ENCODE assay signal across 23 cellular contexts in genomic region chr2:105432749-105433148, GRCh38. TPM values are rescaled to one million over a fixed set of nuclear protein-coding genes. Genes with fewer than 3 reads are reported as not detected.
DNase-seq lines count a peak whose midpoint lies in the region; ATAC-seq and TF ChIP-seq lines count a peak whose summit lies in the region.
"Had no signal": no experiment of that assay in that cellular context is flagged by ENCODE, and none has a peak within 500 bp of the region (broad histone marks: within the 10 kb centered on the region; RNA-seq: fewer than 3 reads in every experiment).

No MANE protein-coding gene starts in this region.

- intact Hi-C loops in left ventricle myocardium inferior (cut with micrococcal nuclease) (loop anchor here (10.0 kb wide), 1 partner anchor 62 kb away; no protein-coding TSS in a partner anchor), tibial artery (cut with DNase I; ENCODE audit: low total_unique reads) (no loop called here)

- TF ChIP-seq CTCF in cardiac fibroblast (IDR thresholded peaks at IDR 0.05; ENCODE audit: low read depth, low read length) (no peak), left ventricle myocardium inferior (IDR thresholded peaks at IDR 0.05; ENCODE audit: borderline replicate concordance) (no peak), tibial artery (IDR thresholded peaks at IDR 0.05) (no peak)

- H3K9me3 ChIP-seq in left ventricle myocardium inferior (replicated peaks), result no peaks in the 10 kb centered on the region
- H3K9me3 ChIP-seq in skeletal muscle tissue (ENCODE audit: control insufficient read depth in 3 of 3, low read length in 3 of 3), result no peaks in the 10 kb centered on the region
- no peaks in the 10 kb centered on the region for H3K9me3 ChIP-seq in tibial artery
- H3K9me3 ChIP-seq: BE2C, Caco-2, mucosa of descending colon, upper lobe of left lung had no signal

- H3K4me3 ChIP-seq in cardiac fibroblast (replicated peaks in 1 of 2; ENCODE audit: low read depth in 2 of 2, low read length in 2 of 2) (no peak overlapping the region), left ventricle myocardium inferior (peak overlapping the region; percentile 66), skeletal muscle tissue (ENCODE audit: low read length in 3 of 3) (peak overlapping the region in 1 of 3 donors; percentile 28), tibial artery (no peak overlapping the region)
- H3K4me3 ChIP-seq: mucosa of descending colon, upper lobe of left lung had no signal

- no peak for ATAC-seq in stimulated activated naive CD8-positive, alpha-beta T cell treated with anti-CD3 and anti-CD28 coated beads, Interleukin-15, Interleukin-2, amounts not matched to agents 100 U/mL and 50 U/mL, for 24 hours
- ATAC-seq: activated naive CD8-positive, alpha-beta T cell treated with anti-CD3 and anti-CD28 coated beads, Interleukin-2, amount 50 U/mL, for 24 hours; effector memory CD8-positive, alpha-beta T cell had no signal

- DNase-seq in DMS153 (lab: John Stamatoyannopoulos, UW) (peak; percentile 15), DMS153 treated with DMSO at 0.1 percent for 48 hours (lab: John Stamatoyannopoulos, UW; ENCODE audit: unreplicated experiment) (no peak), cardiac fibroblast (ENCODE audit: low read depth in 2 of 2) (peak; percentile 16 to 62), left ventricle myocardium inferior (no peak), tibial artery (no peak), dedifferentiated amniotic fluid mesenchymal stem cell (ENCODE audit: extremely low spot score) (no peak)
- no peak for DNase-seq in stimulated activated naive CD8-positive, alpha-beta T cell treated with anti-CD3 and anti-CD28 coated beads, Interleukin-15, Interleukin-2, amounts not matched to agents 100 U/mL and 50 U/mL, for 24 hours
- DNase-seq: activated CD4-positive, alpha-beta T cell treated with anti-CD3 and anti-CD28 coated beads for 48 hours; activated effector memory CD4-positive, alpha-beta T cell treated with Interleukin-2 at 50 U/mL for 16 hours; activated naive CD8-positive, alpha-beta T cell treated with anti-CD3 and anti-CD28 coated beads, Interleukin-2, amount 50 U/mL, for 24 hours; BE2C; Caco-2; effector memory CD8-positive, alpha-beta T cell; foreskin melanocyte; GOT3; KBM-7; mucosa of descending colon; MV-4-11; NCI-H524; stimulated activated naive CD4-positive, alpha-beta T cell; upper lobe of left lung had no signal

- peaks cover 57% of the 10 kb centered on the region for H3K4me1 ChIP-seq in left ventricle myocardium inferior
- H3K4me1 ChIP-seq in skeletal muscle tissue (ENCODE audit: control insufficient read depth in 3 of 3, insufficient read depth in 3 of 3, low read length in 3 of 3), result peaks cover 15 to 21% (median 19%) of the 10 kb centered on the region in 3 donors
- peaks cover 0 to 8% (median 1%) of the 10 kb centered on the region in 4 donors for H3K4me1 ChIP-seq in tibial artery
- H3K4me1 ChIP-seq: BE2C, Caco-2, upper lobe of left lung had no signal

- H3K36me3 ChIP-seq in left ventricle myocardium inferior, result peaks cover 16% of the 10 kb centered on the region
- no peaks in the 10 kb centered on the region for H3K36me3 ChIP-seq in skeletal muscle tissue (ENCODE audit: control insufficient read depth in 3 of 3, insufficient read depth in 3 of 3, low read length in 3 of 3)
- H3K36me3 ChIP-seq in tibial artery, result no peaks in the 10 kb centered on the region
- H3K36me3 ChIP-seq: BE2C, upper lobe of left lung had no signal

- H3K27me3 ChIP-seq in left ventricle myocardium inferior (ENCODE audit: low read depth) (no peaks in the 10 kb centered on the region), skeletal muscle tissue (ENCODE audit: control insufficient read depth in 3 of 3, insufficient read depth in 3 of 3, low read length in 3 of 3) (no peaks in the 10 kb centered on the region), tibial artery (no peaks in the 10 kb centered on the region)
- H3K27me3 ChIP-seq: BE2C, upper lobe of left lung had no signal

- H3K27ac ChIP-seq in left ventricle myocardium inferior (replicated peaks), result peak overlapping the region; percentile 94
- peak overlapping the region; percentile 76 for H3K27ac ChIP-seq in skeletal muscle tissue (ENCODE audit: low read depth, low read length)
- no peak overlapping the region for H3K27ac ChIP-seq in tibial artery
- H3K27ac ChIP-seq: 22Rv1 had no signal

- H3K9ac ChIP-seq in skeletal muscle tissue (ENCODE audit: low read depth in 1 of 3, low read length in 3 of 3), result peak overlapping the region in 1 of 3 donors; percentile 40

RNA-seq across cellular contexts. Expression of gene FHL2, which starts 33.9 kb away (rescaled TPM):
- total RNA-seq in left ventricle myocardium inferior, result 2,742 TPM
- total RNA-seq in skeletal muscle tissue, result 66.3 TPM

Comparison
In these comparisons a context has a peak if more than half of its experiments do, and no peak if none do; other contexts are left out.
1. DNase-seq: peak in DMS153 (single experiment) and cardiac fibroblast (2 of 2); none in DMS153 treated with DMSO at 0.1 percent for 48 hours (single experiment), left ventricle myocardium inferior (single experiment), stimulated activated naive CD8-positive, alpha-beta T cell treated with anti-CD3 and anti-CD28 coated beads, Interleukin-15, Interleukin-2, amounts not matched to agents 100 U/mL and 50 U/mL, for 24 hours (single experiment), tibial artery (0 of 2) and dedifferentiated amniotic fluid mesenchymal stem cell (single experiment).
2. H3K27ac ChIP-seq: peak in left ventricle myocardium inferior (single experiment) and skeletal muscle tissue (single experiment); none in tibial artery (0 of 2).
3. RNA of gene FHL2, which starts 33.9 kb away (total RNA-seq): 2,742 TPM in left ventricle myocardium inferior (single experiment); 66.3 TPM in skeletal muscle tissue (single experiment); every median in the first group is over 10 times any median in the second.